Comparison of ENCODE assay signal across 8 cellular contexts in the genomic region with DNA sequence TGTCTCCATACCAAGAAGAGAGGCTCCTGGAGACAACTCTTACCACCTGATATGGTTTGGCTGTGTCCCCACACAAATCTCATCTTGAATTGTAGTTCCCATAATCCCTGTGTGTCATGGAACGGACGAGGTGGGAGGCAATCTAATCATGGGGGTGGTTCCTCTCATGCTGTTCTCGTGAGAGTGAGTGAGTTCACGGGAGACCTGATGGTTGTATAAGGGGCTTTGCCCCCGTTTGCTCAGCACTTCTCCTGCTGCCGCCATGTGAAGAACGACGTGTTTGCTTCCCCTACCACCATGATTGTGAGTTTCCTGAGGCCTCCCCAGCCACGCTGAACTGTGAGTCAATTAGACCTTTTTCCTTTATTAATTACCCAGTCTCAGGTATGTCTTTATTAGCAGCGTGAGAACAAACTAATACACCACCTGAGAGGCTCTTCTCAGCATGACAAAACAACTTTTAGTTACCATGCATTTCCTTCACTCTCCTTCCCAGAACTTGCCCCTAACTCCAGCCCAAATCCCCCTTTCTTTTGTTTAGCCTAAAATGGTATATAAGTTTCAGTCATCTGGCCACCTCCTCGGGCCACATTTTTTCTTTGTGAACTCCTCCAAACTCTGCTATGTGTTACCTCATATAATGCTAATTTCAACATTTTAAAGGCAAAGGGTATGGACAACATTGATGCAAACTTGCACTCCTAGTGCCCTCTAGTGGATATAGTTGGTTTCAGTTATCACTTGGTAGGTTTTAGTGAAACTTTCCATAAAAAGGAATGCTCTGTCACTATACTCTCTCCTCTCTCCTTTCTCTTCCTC. TPM values are rescaled to one million over a fixed set of nuclear protein-coding genes. Genes with fewer than 3 reads are reported as not detected.
DNase-seq lines count a peak whose midpoint lies in the region; ATAC-seq, FAIRE-seq and TF ChIP-seq lines count a peak whose summit lies in the region.

No MANE protein-coding gene starts in this region.

- H2BK5ac ChIP-seq in IMR-90 (ENCODE audit: low read depth, low read length, poor library complexity, severe bottlenecking) (no peak overlapping the region), H1 (ENCODE audit: low read depth, low read length) (peak overlapping the region; percentile 62; the same call in 1 of the 2 replicates)

- TF ChIP-seq POLR2A in IMR-90 (IDR thresholded peaks at IDR 0.05; ENCODE audit: low read depth, low read length) (no peak), H1 (IDR thresholded peaks at IDR 0.05; ENCODE audit: control extremely low read depth in 1 of 2, low read depth in 2 of 2, low read length in 2 of 2) (peak in 1 of 2 experiments; percentile 16; a peak in 1 of 3 replicates)

- no peak overlapping the region for H3K4ac ChIP-seq in IMR-90 (ENCODE audit: low read depth, low read length)
- no peak overlapping the region for H3K4ac ChIP-seq in H1 (replicated peaks; ENCODE audit: insufficient read length, low read depth, low read length)

- H4K91ac ChIP-seq in IMR-90 (ENCODE audit: insufficient read depth, low read depth, low read length) (no peak overlapping the region), H1 (replicated peaks; ENCODE audit: insufficient read length, low read length) (peak overlapping the region; percentile 46)

- H3K27me3 ChIP-seq in IMR-90 (ENCODE audit: control insufficient read depth, insufficient read depth, low read length) = no peaks in the 10 kb centered on the region
- no peaks in the 10 kb centered on the region for H3K27me3 ChIP-seq in H1 (replicated peaks in 1 of 4; ENCODE audit: control insufficient read depth in 3 of 4, extremely low read depth in 1 of 4, insufficient read depth in 3 of 4, low read length in 3 of 4)

- no peak overlapping the region for H2AK9ac ChIP-seq in IMR-90 (replicated peaks; ENCODE audit: low read depth, low read length, poor library complexity)

- H3K56ac ChIP-seq in IMR-90 (ENCODE audit: extremely low read depth, insufficient read depth, low read length) (no peak overlapping the region), H1 (replicated peaks; ENCODE audit: insufficient read length, low read depth, low read length) (peak overlapping the region; percentile 54)

- TF ChIP-seq CTCF in IMR-90 (conservative IDR thresholded peaks at IDR 0.05; ENCODE audit: low read depth, low read length) = peak; percentile 73
- peak in 2 of 3 experiments; percentile 55 to 76; a peak in 2 of 4 replicates for TF ChIP-seq CTCF in H1 (IDR thresholded peaks at IDR 0.05; ENCODE audit: control extremely low read depth in 1 of 3, insufficient read depth in 1 of 3, low read depth in 1 of 3, low read length in 3 of 3)

- ATAC-seq in GM19467 (IDR thresholded peaks at IDR 0.05; ENCODE audit: unreplicated experiment) (peak; percentile 59), IMR-90 (ENCODE audit: low read depth) (peak; percentile 92), GM21737 (IDR thresholded peaks at IDR 0.05; ENCODE audit: unreplicated experiment) (no peak)

- 92% methylated on average over 4 of the region's 11 CpGs; no CpG with 5 or more reads in 1 of the 2 experiments for WGBS in IMR-90 (ENCODE audit: extremely low coverage in 2 of 2, insufficient read length in 1 of 2), 2 experiments
- 58% methylated on average over 11 of the region's 11 CpGs; no CpG with 5 or more reads in 1 of the 2 experiments for WGBS in H1 (ENCODE audit: extremely low coverage in 1 of 2, insufficient coverage in 1 of 2, insufficient read length in 1 of 2, insufficient replicate concordance in 2 of 2, low coverage in 1 of 2, low lambda C conversion rate in 2 of 2, missing lambda C conversion rate in 1 of 2), 2 experiments

- no peaks in the 10 kb centered on the region for H3K9me1 ChIP-seq in IMR-90 (ENCODE audit: insufficient read depth, low read length)

- H3K4me3 ChIP-seq in IMR-90 (ENCODE audit: insufficient read depth, low read depth, low read length) (no peak overlapping the region), H1 (ENCODE audit: extremely low read depth in 1 of 4, insufficient read depth in 2 of 4, low read depth in 3 of 4, low read length in 4 of 4) (peak overlapping the region in 1 of 4 experiments; percentile 22; a peak in 1 of 8 replicates)

- H3K79me1 ChIP-seq in IMR-90 (ENCODE audit: low read depth in 1 of 2, low read length in 2 of 2) (no peaks in the 10 kb centered on the region), H1 (ENCODE audit: low read depth, low read length) (no peaks in the 10 kb centered on the region)

- H3K9me3 ChIP-seq in IMR-90 (ENCODE audit: control insufficient read depth, insufficient read depth, low read length) = no peaks in the 10 kb centered on the region
- H3K9me3 ChIP-seq in H1 (ENCODE audit: insufficient read depth in 2 of 2, low read depth in 1 of 2, low read length in 1 of 2) = no peaks in the 10 kb centered on the region

- CTCF ChIA-PET in IMR-90 (lab: Yijun Ruan, JAX) = interaction anchor here (0.9 to 1.1 kb wide), 2 partner anchors 68 to 81 kb away, joined by 3 to 4 read pairs; no protein-coding TSS in a partner anchor
- CTCF ChIA-PET in H1 (lab: Charles Lee; ENCODE audit: partially characterized antibody) = interaction anchor here (0.7 to 2.7 kb wide), 11 partner anchors 13 to 273 kb away, joined by 3 to 14 read pairs (median 4); no protein-coding TSS in a partner anchor

- no peak overlapping the region for H2AFZ ChIP-seq in IMR-90 (replicated peaks; ENCODE audit: low read length, poor library complexity)
- H2AFZ ChIP-seq in H1 (ENCODE audit: low read length) = 0 out of 2 replicates have a peak overlapping the region, but pooled peaks have one; percentile 7

- peak; percentile 79 for FAIRE-seq in H1 (lab: Jason Lieb, UNC)

- H3K27ac ChIP-seq in IMR-90 (ENCODE audit: insufficient read depth, low read length) (no peak overlapping the region), H1 (ENCODE audit: low read depth, low read length) (no peak overlapping the region)

- peak overlapping the region; percentile 51; the same call in 1 of the 2 replicates for H2BK12ac ChIP-seq in H1 (ENCODE audit: low read depth, low read length)

- peak; percentile 64 for DNase-seq in ELR (ENCODE audit: low read depth)
- peak; percentile 52 for DNase-seq in IMR-90
- DNase-seq in OCI-M2 (lab: John Stamatoyannopoulos, UW; ENCODE audit: unreplicated experiment) = peak; percentile 46
- DNase-seq in H1 (ENCODE audit: low read depth in 1 of 2, low spot score in 2 of 2) = peak; percentile 15 to 55
- DNase-seq in middle frontal gyrus (ENCODE audit: extremely low spot score, low spot score) = peak; percentile 29
- DNase-seq in mucosa of gallbladder (ENCODE audit: low spot score) = no peak

- TF ChIP-seq RAD21 in IMR-90 (IDR thresholded peaks at IDR 0.05; ENCODE audit: low read length) = peak; percentile 56
- peak; percentile 78 to 82 for TF ChIP-seq RAD21 in H1 (IDR thresholded peaks at IDR 0.05 in 1 of 2, conservative IDR thresholded peaks at IDR 0.05 in 1 of 2; ENCODE audit: low read depth in 2 of 2, low read length in 2 of 2)

- intact Hi-C loops in IMR-90 (cut with micrococcal nuclease) = loop anchor here (1.0 kb wide), 2 partner anchors 78 to 263 kb away; no protein-coding TSS in a partner anchor

- H3K18ac ChIP-seq in IMR-90 (ENCODE audit: low read depth, low read length) (no peak overlapping the region), H1 (ENCODE audit: extremely low read depth, low read length) (peak overlapping the region; percentile 26)

- H3K4me2 ChIP-seq in IMR-90 (ENCODE audit: low read depth, low read length) (no peak overlapping the region), H1 (ENCODE audit: insufficient read depth in 1 of 2, low read depth in 2 of 2, low read length in 2 of 2) (0 out of 4 replicates have a peak overlapping the region, but pooled peaks of 1 of the 2 experiments have one; percentile 28)

- no peaks in the 10 kb centered on the region for H3K4me1 ChIP-seq in IMR-90 (ENCODE audit: control insufficient read depth, insufficient read depth, low read length)
- H3K4me1 ChIP-seq in H1 (replicated peaks in 1 of 4; ENCODE audit: control insufficient read depth in 3 of 4, insufficient read depth in 4 of 4, low read length in 3 of 4) = peaks cover 0 to 15% (median 5%) of the 10 kb centered on the region in 4 experiments; a peak in 4 of 7 replicates

- no peaks in the 10 kb centered on the region for H3K79me2 ChIP-seq in H1 (ENCODE audit: control insufficient read depth in 1 of 2, insufficient read depth in 2 of 2, low read length in 2 of 2)

- H3K9ac ChIP-seq in IMR-90 (ENCODE audit: low read depth, low read length) = no peak overlapping the region
- no peak overlapping the region; a peak in 1 of 7 replicates for H3K9ac ChIP-seq in H1 (replicated peaks in 1 of 4; ENCODE audit: extremely low read depth in 1 of 4, low read depth in 3 of 4, low read length in 3 of 4)

- H4K20me1 ChIP-seq in IMR-90 (ENCODE audit: insufficient read depth, low read length) = no peaks in the 10 kb centered on the region
- H4K20me1 ChIP-seq in H1 (replicated peaks in 1 of 2; ENCODE audit: control insufficient read depth in 1 of 2, insufficient read depth in 2 of 2, low read length in 2 of 2) = no peaks in the 10 kb centered on the region

- no peak overlapping the region for H2BK15ac ChIP-seq in IMR-90 (ENCODE audit: low read depth, low read length)
- H2BK15ac ChIP-seq in H1 (ENCODE audit: low read length) = no peak overlapping the region; the same call in 1 of the 2 replicates

- H3K36me3 ChIP-seq in IMR-90 (ENCODE audit: control insufficient read depth, insufficient read depth, low read length) (no peaks in the 10 kb centered on the region), H1 (ENCODE audit: control insufficient read depth in 2 of 4, insufficient read depth in 4 of 4, low read length in 3 of 4) (no peaks in the 10 kb centered on the region)

- POLR2A ChIA-PET in IMR-90 (lab: Charles Lee; ENCODE audit: unreplicated experiment) = no interaction called here
- POLR2A ChIA-PET in H1 (lab: Charles Lee; ENCODE audit: partially characterized antibody) = no interaction called here

- no peaks in the 10 kb centered on the region for H3K23me2 ChIP-seq in H1 (ENCODE audit: low read depth, low read length)

- H3K14ac ChIP-seq in IMR-90 (replicated peaks; ENCODE audit: low read depth, low read length) = no peak overlapping the region
- H3K14ac ChIP-seq in H1 (ENCODE audit: insufficient read length) = no peak overlapping the region

- dilution Hi-C loops in IMR-90 (cut with HindIII; ENCODE audit: low sequenced_read_pairs, unreplicated experiment) = no loop called here

- no peak overlapping the region for H2BK120ac ChIP-seq in IMR-90 (ENCODE audit: low read depth, low read length)
- H2BK120ac ChIP-seq in H1 (replicated peaks; ENCODE audit: low read depth, low read length) = peak overlapping the region; percentile 62

- H4K5ac ChIP-seq in IMR-90 (ENCODE audit: low read depth, low read length) = no peak overlapping the region
- H4K5ac ChIP-seq in H1 (ENCODE audit: insufficient read length, low read depth, low read length) = no peak overlapping the region

- in situ Hi-C loops in IMR-90 (cut with MboI; ENCODE audit: low sequenced_read_pairs) = loop anchor here (25.0 kb wide), 1 partner anchor 257 kb away; no protein-coding TSS in a partner anchor

- no peak overlapping the region for H2BK20ac ChIP-seq in IMR-90 (ENCODE audit: low read depth, low read length)
- H2BK20ac ChIP-seq in H1 (ENCODE audit: low read length) = peak overlapping the region; percentile 49; the same call in 1 of the 2 replicates

- TF ChIP-seq EP300 in H1 (IDR thresholded peaks at IDR 0.05; ENCODE audit: borderline replicate concordance in 1 of 2, low read depth in 2 of 2, low read length in 2 of 2) = no peak

- BruUV-seq in IMR-90 (replicated peaks; lab: Mats Ljungman, UMichigan) = no TSS peak

- H4K8ac ChIP-seq in IMR-90 (ENCODE audit: low read depth in 2 of 2, low read length in 2 of 2) = no peak overlapping the region
- no peak overlapping the region for H4K8ac ChIP-seq in H1 (ENCODE audit: extremely low read depth, insufficient read depth, low read length)

- H2AK5ac ChIP-seq in IMR-90 (ENCODE audit: low read depth, low read length) (no peak overlapping the region), H1 (ENCODE audit: low read depth, low read length) (no peak overlapping the region)

- no peak overlapping the region for H3K23ac ChIP-seq in IMR-90 (ENCODE audit: low read depth, low read length)
- H3K23ac ChIP-seq in H1 (ENCODE audit: insufficient read length) = no peak overlapping the region

RNA-seq across cellular contexts. Expression of a gene that starts 58.6 kb away (rescaled TPM):
- total RNA-seq in IMR-90 (2012; rRNA removed) (not detected in 2 replicates), mucosa of gallbladder (0.26 TPM)
- polyA plus RNA-seq in IMR-90 (2012; rRNA removed) (not detected in 2 replicates), H1 (2011; rRNA removed) (not detected in 2 replicates)
- polyA plus RNA-seq in IMR-90 (2012; cell fraction: cytosol; rRNA removed) = not detected in 2 replicates
- polyA plus RNA-seq in IMR-90 (2012; cell fraction: nucleus; rRNA removed; ENCODE audit: low replicate concordance) = 0.04 TPM in 1 of 2 replicates, not detected in the other
- not detected in 2 replicates for total RNA-seq in H1 (2021; fragmentation: NEBNext Ultra II Directional; extraction: Animal tissue kit (Norgen Biotek cat#: 25700))
- polyA plus RNA-seq in H1 (2011; cell fraction: cytosol; rRNA removed) = not detected
- not detected for polyA plus RNA-seq in H1 (2011; cell fraction: nucleus; rRNA removed)
- not detected in 4 replicates for polyA plus RNA-seq in H1 (2012, experiment 1 of 2)
- not detected for polyA plus RNA-seq in H1 (2012, experiment 2 of 2)
- 0.06 TPM for polyA plus RNA-seq in H1 (2013, experiment 1 of 2)
- 0.04 TPM for polyA plus RNA-seq in H1 (2013, experiment 2 of 2)
- 0.12 TPM in 1 of 2 replicates, not detected in the other for polyA minus RNA-seq in H1 (2011; rRNA and poly(A)+ RNA removed)
- polyA minus RNA-seq in H1 (2011; cell fraction: cytosol; rRNA and poly(A)+ RNA removed) = not detected
- polyA minus RNA-seq in H1 (2011; cell fraction: nucleus; rRNA and poly(A)+ RNA removed) = not detected
